In the genomic region with DNA sequence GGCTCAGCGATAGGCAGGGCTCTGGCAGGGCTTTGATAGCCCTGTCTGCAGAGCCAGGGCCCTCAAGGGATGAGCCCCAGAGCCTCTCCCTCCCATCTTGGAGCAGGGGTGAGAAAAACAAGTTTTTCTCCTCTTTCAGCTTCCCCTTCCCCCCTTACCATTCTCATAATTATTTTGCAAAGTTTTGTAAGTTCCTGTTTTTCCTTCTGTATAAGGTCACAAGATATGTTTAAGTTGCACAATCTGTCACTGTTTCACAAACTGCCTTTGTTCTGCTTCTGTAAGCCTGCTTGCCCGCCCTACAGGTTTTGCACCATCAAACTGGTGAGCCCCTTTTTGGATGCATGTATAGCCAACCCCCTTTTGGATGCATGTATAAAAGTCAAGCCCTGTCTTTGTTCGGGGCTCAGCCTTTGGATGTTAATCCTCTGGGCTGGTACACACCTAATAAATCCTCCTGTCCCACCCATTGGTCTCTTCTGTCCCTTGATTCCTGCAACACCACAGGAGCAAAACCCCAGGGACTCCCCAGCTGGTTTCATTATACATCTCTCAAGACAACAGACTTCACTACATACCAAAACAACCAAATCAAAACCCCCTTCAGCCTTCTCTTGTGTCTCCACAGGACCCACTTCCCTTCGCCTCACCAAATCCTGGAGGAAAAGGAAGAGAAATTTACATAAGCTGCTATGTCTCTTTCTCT, we compare ENCODE assay signal across 1 cellular context.
TF ChIP-seq lines count a peak whose summit lies in the region.

No MANE protein-coding gene starts in this region.

TF ChIP-seq in GM12878, 131 proteins besides CTCF, POLR2A, EP300 and RAD21 (continued from another document):
- TF ChIP-seq, protein P1, sequence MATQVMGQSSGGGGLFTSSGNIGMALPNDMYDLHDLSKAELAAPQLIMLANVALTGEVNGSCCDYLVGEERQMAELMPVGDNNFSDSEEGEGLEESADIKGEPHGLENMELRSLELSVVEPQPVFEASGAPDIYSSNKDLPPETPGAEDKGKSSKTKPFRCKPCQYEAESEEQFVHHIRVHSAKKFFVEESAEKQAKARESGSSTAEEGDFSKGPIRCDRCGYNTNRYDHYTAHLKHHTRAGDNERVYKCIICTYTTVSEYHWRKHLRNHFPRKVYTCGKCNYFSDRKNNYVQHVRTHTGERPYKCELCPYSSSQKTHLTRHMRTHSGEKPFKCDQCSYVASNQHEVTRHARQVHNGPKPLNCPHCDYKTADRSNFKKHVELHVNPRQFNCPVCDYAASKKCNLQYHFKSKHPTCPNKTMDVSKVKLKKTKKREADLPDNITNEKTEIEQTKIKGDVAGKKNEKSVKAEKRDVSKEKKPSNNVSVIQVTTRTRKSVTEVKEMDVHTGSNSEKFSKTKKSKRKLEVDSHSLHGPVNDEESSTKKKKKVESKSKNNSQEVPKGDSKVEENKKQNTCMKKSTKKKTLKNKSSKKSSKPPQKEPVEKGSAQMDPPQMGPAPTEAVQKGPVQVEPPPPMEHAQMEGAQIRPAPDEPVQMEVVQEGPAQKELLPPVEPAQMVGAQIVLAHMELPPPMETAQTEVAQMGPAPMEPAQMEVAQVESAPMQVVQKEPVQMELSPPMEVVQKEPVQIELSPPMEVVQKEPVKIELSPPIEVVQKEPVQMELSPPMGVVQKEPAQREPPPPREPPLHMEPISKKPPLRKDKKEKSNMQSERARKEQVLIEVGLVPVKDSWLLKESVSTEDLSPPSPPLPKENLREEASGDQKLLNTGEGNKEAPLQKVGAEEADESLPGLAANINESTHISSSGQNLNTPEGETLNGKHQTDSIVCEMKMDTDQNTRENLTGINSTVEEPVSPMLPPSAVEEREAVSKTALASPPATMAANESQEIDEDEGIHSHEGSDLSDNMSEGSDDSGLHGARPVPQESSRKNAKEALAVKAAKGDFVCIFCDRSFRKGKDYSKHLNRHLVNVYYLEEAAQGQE (IDR thresholded peaks at IDR 0.05; ENCODE audit: low read depth, low read length) = no peak
- peak; percentile 99 for TF ChIP-seq CBX5 (IDR thresholded peaks at IDR 0.05; ENCODE audit: low read depth)
- TF ChIP-seq NFIC (IDR thresholded peaks at IDR 0.05; ENCODE audit: low read depth, low read length) = peak; percentile 71
- TF ChIP-seq SIN3A (IDR thresholded peaks at IDR 0.05; ENCODE audit: low read depth, low read length) = no peak
- TF ChIP-seq KLF5 (IDR thresholded peaks at IDR 0.05; ENCODE audit: partially characterized antibody) = peak; percentile 73
- peak; percentile 64 for TF ChIP-seq MEF2B (IDR thresholded peaks at IDR 0.05; ENCODE audit: partially characterized antibody, poor library complexity, severe bottlenecking)
- TF ChIP-seq ZNF207 (IDR thresholded peaks at IDR 0.05; ENCODE audit: borderline replicate concordance) = no peak
- no peak for TF ChIP-seq SMC3 (IDR thresholded peaks at IDR 0.05; ENCODE audit: borderline replicate concordance, low read length)
- TF ChIP-seq, protein P2, sequence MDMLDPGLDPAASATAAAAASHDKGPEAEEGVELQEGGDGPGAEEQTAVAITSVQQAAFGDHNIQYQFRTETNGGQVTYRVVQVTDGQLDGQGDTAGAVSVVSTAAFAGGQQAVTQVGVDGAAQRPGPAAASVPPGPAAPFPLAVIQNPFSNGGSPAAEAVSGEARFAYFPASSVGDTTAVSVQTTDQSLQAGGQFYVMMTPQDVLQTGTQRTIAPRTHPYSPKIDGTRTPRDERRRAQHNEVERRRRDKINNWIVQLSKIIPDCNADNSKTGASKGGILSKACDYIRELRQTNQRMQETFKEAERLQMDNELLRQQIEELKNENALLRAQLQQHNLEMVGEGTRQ (IDR thresholded peaks at IDR 0.05; ENCODE audit: borderline replicate concordance, low read depth, low read length) = no peak
- TF ChIP-seq IKZF2 (IDR thresholded peaks at IDR 0.05) = peak; percentile 65 to 74; a peak in 2 of 4 replicates
- no peak for TF ChIP-seq CHD2 (IDR thresholded peaks at IDR 0.05; ENCODE audit: borderline replicate concordance, low read depth, low read length)
- TF ChIP-seq CUX1 (IDR thresholded peaks at IDR 0.05; ENCODE audit: insufficient replicate concordance, low read depth, low read length) = no peak
- peak; percentile 67 for TF ChIP-seq RUNX3 (IDR thresholded peaks at IDR 0.05; ENCODE audit: low read length)
- 0 out of 4 replicates have a peak, but pooled peaks of 1 of the 2 experiments have one; percentile 33 for TF ChIP-seq ETV6 (conservative IDR thresholded peaks at IDR 0.05 in 1 of 2, IDR thresholded peaks at IDR 0.05 in 1 of 2; ENCODE audit: borderline replicate concordance in 1 of 2, low read depth in 1 of 2)
- peak in 1 of 2 experiments; percentile 46; a peak in 1 of 4 replicates for TF ChIP-seq CEBPB (IDR thresholded peaks at IDR 0.05; ENCODE audit: borderline replicate concordance in 1 of 2, low read depth in 2 of 2, low read length in 2 of 2)
- TF ChIP-seq POU2F2 (IDR thresholded peaks at IDR 0.05; ENCODE audit: borderline replicate concordance, low read depth, low read length) = 0 out of 3 replicates have a peak, but pooled peaks have one; percentile 8
- no peak for TF ChIP-seq RELA (IDR thresholded peaks at IDR 0.05; ENCODE audit: borderline replicate concordance, partially characterized antibody)
- TF ChIP-seq BCL11A (IDR thresholded peaks at IDR 0.05; ENCODE audit: low read depth, low read length) = no peak
- no peak for TF ChIP-seq E4F1 (IDR thresholded peaks at IDR 0.05; ENCODE audit: borderline replicate concordance, partially characterized antibody)
- TF ChIP-seq EZH2 (IDR thresholded peaks at IDR 0.05; ENCODE audit: borderline replicate concordance, control insufficient read depth, low read depth, low read length) = no peak
- peak; percentile 19; the same call in 1 of the 2 replicates for TF ChIP-seq ATF2 (IDR thresholded peaks at IDR 0.05; ENCODE audit: low read length)
- no peak for TF ChIP-seq HCFC1 (IDR thresholded peaks at IDR 0.05; ENCODE audit: low read length)
- TF ChIP-seq SMAD1 (IDR thresholded peaks at IDR 0.05; ENCODE audit: low read depth, partially characterized antibody) = no peak
- no peak for TF ChIP-seq NFXL1 (IDR thresholded peaks at IDR 0.05; ENCODE audit: borderline replicate concordance)
- TF ChIP-seq, protein P3, sequence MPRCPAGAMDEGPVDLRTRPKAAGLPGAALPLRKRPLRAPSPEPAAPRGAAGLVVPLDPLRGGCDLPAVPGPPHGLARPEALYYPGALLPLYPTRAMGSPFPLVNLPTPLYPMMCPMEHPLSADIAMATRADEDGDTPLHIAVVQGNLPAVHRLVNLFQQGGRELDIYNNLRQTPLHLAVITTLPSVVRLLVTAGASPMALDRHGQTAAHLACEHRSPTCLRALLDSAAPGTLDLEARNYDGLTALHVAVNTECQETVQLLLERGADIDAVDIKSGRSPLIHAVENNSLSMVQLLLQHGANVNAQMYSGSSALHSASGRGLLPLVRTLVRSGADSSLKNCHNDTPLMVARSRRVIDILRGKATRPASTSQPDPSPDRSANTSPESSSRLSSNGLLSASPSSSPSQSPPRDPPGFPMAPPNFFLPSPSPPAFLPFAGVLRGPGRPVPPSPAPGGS (IDR thresholded peaks at IDR 0.05; ENCODE audit: borderline replicate concordance, insufficient read depth, low read depth, low read length, poor library complexity, severe bottlenecking) = no peak
